9 cellular contexts compared by ENCODE assay signal in the genomic region with DNA sequence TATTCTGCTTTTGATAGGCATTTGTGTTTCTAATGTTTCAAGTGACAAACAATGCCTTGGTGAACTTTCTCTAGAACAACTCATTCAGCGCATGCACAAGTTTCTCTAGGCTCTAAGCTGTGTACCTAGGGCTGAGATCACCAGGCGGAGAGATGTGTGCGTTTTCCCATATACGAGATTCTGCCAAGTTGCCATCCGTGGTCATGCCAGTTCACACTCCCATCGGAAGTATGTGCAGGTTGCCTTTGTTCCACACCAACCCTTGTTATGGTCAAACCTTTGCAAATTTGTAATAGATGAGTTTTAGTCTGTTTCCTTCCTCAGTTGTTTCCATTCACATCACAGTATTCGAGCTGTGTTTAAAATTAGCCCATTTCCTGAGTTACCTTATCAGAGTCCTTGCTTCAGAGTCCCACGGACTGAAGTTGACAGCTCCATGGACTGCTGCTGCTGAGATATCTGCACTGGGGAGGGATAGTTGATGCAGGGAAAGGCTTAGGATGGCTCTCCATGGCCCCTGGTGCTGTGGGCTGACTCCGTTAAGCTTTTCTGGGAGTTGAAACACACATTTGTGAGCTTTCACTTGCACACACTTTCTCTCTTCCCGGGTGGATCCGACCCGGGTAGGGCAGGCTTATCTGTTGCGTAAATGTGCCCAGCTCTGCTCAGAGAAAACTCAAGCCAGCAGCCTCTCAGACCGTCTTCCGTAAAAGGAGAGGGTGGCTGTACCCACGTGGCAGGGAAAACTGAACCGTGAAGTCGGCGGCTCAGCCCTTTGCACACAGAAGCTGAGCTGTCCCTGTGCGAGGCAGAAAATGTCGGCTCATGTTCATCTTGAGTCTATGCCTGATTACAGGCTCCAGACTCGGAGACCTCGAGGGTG. TPM values are rescaled to one million over a fixed set of nuclear protein-coding genes. Genes with fewer than 3 reads are reported as not detected.
DNase-seq lines count a peak whose midpoint lies in the region; FAIRE-seq and TF ChIP-seq lines count a peak whose summit lies in the region.
"Had no signal": no experiment of that assay in that cellular context is flagged by ENCODE, and none has a peak within 500 bp of the region (broad histone marks: within the 10 kb centered on the region; RNA-seq: fewer than 3 reads in every experiment).

No MANE protein-coding gene starts in this region.

- DNase-seq in GM12865 (ENCODE audit: low read depth) (peak; percentile 78), H7 (peak; percentile 10), NCI-H2029 treated with DMSO at 0.1 percent for 48 hours (lab: John Stamatoyannopoulos, UW) (peak; percentile 56), germinal center (ENCODE audit: low spot score) (peak; percentile 71), osteocyte (ENCODE audit: extremely low spot score, unreplicated experiment) (no peak), frontal cortex (ENCODE audit: low spot score in 2 of 2) (no peak), NCI-H446 (lab: John Stamatoyannopoulos, UW) (no peak)
- DNase-seq in activated naive CD4-positive, alpha-beta T cell treated with anti-CD3 and anti-CD28 coated beads, Interleukin-2, amount 10 ng/mL, durations not matched to agents 7 days and 5 days: peak; percentile 47

- peak overlapping the region; percentile 67 for H3K27ac Mint-ChIP-seq in activated naive CD4-positive, alpha-beta T cell treated with anti-CD3 and anti-CD28 coated beads, Interleukin-2, amount 10 ng/mL, durations not matched to agents 7 days and 5 days
- H3K27ac Mint-ChIP-seq in osteocyte (ENCODE audit: unreplicated experiment): peak overlapping the region; percentile 89

- CTCF ChIA-PET in activated naive CD4-positive, alpha-beta T cell treated with anti-CD3 and anti-CD28 coated beads, Interleukin-2, amount 10 ng/mL, durations not matched to agents 7 days and 5 days (lab: Charles Lee): interaction anchor here (0.5 to 2.0 kb wide), 7 partner anchors 10 to 65 kb away, joined by 3 to 11 read pairs (median 4); no protein-coding TSS in a partner anchor

- no peak for FAIRE-seq in frontal cortex (lab: Jason Lieb, UNC)

- H3K36me3 Mint-ChIP-seq in activated naive CD4-positive, alpha-beta T cell treated with anti-CD3 and anti-CD28 coated beads, Interleukin-2, amount 10 ng/mL, durations not matched to agents 7 days and 5 days: peaks cover 21% of the 10 kb centered on the region
- H3K36me3 Mint-ChIP-seq in osteocyte (ENCODE audit: unreplicated experiment): no peaks in the 10 kb centered on the region

- peak overlapping the region; percentile 54 for H3K4me3 ChIP-seq in GM12865 (ENCODE audit: low read depth, low read length)
- H3K4me3 ChIP-seq in H7 (ENCODE audit: insufficient read depth, low read depth, low read length): no peak overlapping the region
- H3K4me3 ChIP-seq: SK-N-MC had no signal

- H3K9me3 Mint-ChIP-seq in activated naive CD4-positive, alpha-beta T cell treated with anti-CD3 and anti-CD28 coated beads, Interleukin-2, amount 10 ng/mL, durations not matched to agents 7 days and 5 days: no peaks in the 10 kb centered on the region
- H3K9me3 Mint-ChIP-seq in osteocyte (ENCODE audit: unreplicated experiment): no peaks in the 10 kb centered on the region

- no peaks in the 10 kb centered on the region; the same call in 1 of the 2 replicates for H3K36me3 ChIP-seq in H7 (replicated peaks; ENCODE audit: control insufficient read depth, insufficient read depth, low read length)

- H3K27me3 ChIP-seq in H7 (ENCODE audit: control insufficient read depth, insufficient read depth, low read length): no peaks in the 10 kb centered on the region

- no peak for TF ChIP-seq CTCF in GM12865 (IDR thresholded peaks at IDR 0.05; ENCODE audit: insufficient read depth, low read depth, low read length, missing control alignments)
- no peak for TF ChIP-seq CTCF in osteocyte (IDR thresholded peaks at IDR 0.05)

- H3K4me3 Mint-ChIP-seq in activated naive CD4-positive, alpha-beta T cell treated with anti-CD3 and anti-CD28 coated beads, Interleukin-2, amount 10 ng/mL, durations not matched to agents 7 days and 5 days: peak overlapping the region; percentile 50
- H3K4me3 Mint-ChIP-seq in osteocyte (ENCODE audit: unreplicated experiment): peak overlapping the region; percentile 54

- H3K27me3 Mint-ChIP-seq in activated naive CD4-positive, alpha-beta T cell treated with anti-CD3 and anti-CD28 coated beads, Interleukin-2, amount 10 ng/mL, durations not matched to agents 7 days and 5 days: no peaks in the 10 kb centered on the region
- no peaks in the 10 kb centered on the region for H3K27me3 Mint-ChIP-seq in osteocyte (ENCODE audit: unreplicated experiment)

- peaks cover 56% of the 10 kb centered on the region for H3K4me1 Mint-ChIP-seq in activated naive CD4-positive, alpha-beta T cell treated with anti-CD3 and anti-CD28 coated beads, Interleukin-2, amount 10 ng/mL, durations not matched to agents 7 days and 5 days
- peaks cover 46% of the 10 kb centered on the region for H3K4me1 Mint-ChIP-seq in osteocyte (ENCODE audit: unreplicated experiment)

RNA-seq across cellular contexts. Expression of gene HK1, which starts 49.4 kb away (rescaled TPM):
- total RNA-seq in H7 (2014; rRNA removed; shearing (Covaris generic)): 110 and 114 TPM in 2 replicates
- total RNA-seq in osteocyte (59.4 and 61.3 TPM in 2 replicates), frontal cortex (114 TPM)

Comparison
In these comparisons a context has a peak if more than half of its experiments do, and no peak if none do; other contexts are left out.
1. DNase-seq: peak in GM12865 (single experiment), H7 (single experiment), NCI-H2029 treated with DMSO at 0.1 percent for 48 hours (single experiment), activated naive CD4-positive, alpha-beta T cell treated with anti-CD3 and anti-CD28 coated beads, Interleukin-2, amount 10 ng/mL, durations not matched to agents 7 days and 5 days (single experiment) and germinal center (single experiment); none in osteocyte (single experiment), frontal cortex (0 of 2) and NCI-H446 (0 of 2).